In the genomic region with DNA sequence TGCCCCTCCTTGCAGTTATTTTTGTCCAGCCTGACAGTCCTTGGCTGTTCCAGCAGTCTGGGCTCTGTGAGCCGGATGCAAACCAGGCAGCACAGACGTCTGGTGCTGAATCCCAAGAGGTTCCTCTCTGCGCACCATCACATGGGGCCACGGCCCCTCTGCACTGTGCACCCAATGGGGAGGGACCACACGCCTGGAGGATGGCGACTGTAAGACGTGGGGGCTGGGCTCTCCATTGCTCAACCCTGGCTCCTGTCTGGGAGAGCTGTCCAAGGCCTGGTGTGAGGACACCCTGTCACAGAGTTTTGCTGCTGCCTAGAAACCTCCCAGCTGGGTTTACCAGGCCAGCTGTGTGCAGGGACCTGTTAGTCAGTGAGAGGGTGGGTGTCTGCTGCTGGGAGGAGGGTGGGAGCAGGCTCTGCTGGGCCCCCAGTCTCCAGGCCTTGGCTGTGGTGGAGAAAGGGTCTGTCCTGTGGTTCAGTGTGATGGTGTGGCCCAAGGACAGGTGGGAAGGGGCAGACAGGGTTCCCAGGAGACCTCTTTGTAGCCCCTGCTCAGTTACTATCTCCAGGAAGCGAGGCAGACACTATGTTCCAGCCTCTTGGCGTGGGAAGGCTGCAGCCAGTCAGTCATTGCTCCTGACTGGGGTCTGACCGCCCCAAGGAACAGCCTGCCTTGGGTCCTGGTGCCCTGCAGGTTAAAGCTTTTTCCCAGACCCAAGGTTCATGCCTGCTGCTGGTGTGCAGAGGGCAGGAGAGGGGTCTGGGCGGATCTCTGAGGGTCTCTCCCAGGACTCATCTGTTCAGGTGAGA, we compare ENCODE assay signal across 10 cellular contexts. TPM values are rescaled to one million over a fixed set of nuclear protein-coding genes. Genes with fewer than 3 reads are reported as not detected.
DNase-seq lines count a peak whose midpoint lies in the region; ATAC-seq, FAIRE-seq and TF ChIP-seq lines count a peak whose summit lies in the region.
"Had no signal": no experiment of that assay in that cellular context is flagged by ENCODE, and none has a peak within 500 bp of the region (broad histone marks: within the 10 kb centered on the region; RNA-seq: fewer than 3 reads in every experiment).

No MANE protein-coding gene starts in this region.

- no peak for TF ChIP-seq EP300 in K562 (IDR thresholded peaks at IDR 0.05; ENCODE audit: low read length)

- peaks cover 11% of the 10 kb centered on the region for H4K20me1 ChIP-seq in K562 (replicated peaks; ENCODE audit: control insufficient read depth, insufficient read depth, low read length)

- H3K27ac ChIP-seq in K562 (ENCODE audit: extremely low read depth, low read depth, low read length), result no peak overlapping the region

- no peaks in the 10 kb centered on the region for H3K36me3 ChIP-seq in K562 (ENCODE audit: control insufficient read depth, insufficient read depth, low read length)

- CTCF ChIA-PET in K562 (lab: Yijun Ruan, JAX; ENCODE audit: low intra/inter-chr PET ratio), result interaction anchor here (0.6 kb wide), 2 partner anchors 19 to 116 kb away, joined by 5 read pairs; no protein-coding TSS in a partner anchor

- POLR2A ChIA-PET in K562 (lab: Yijun Ruan, JAX), result interaction anchor here (0.6 to 1.4 kb wide), 4 partner anchors 8 to 533 kb away, joined by 3 to 5 read pairs (median 4); a partner anchor contains a TSS

- no peak overlapping the region for H3K4me3 ChIP-seq in K562

- no peaks in the 10 kb centered on the region for H3K79me2 ChIP-seq in K562 (ENCODE audit: control insufficient read depth, insufficient read depth, low read length)

- peaks cover 55 to 78% of the 10 kb centered on the region in 2 experiments for H3K27me3 ChIP-seq in K562 (ENCODE audit: control insufficient read depth in 2 of 2, insufficient read depth in 2 of 2, low read length in 2 of 2)

- TF ChIP-seq CTCF in K562 (IDR thresholded peaks at IDR 0.05 in 2 of 3, conservative IDR thresholded peaks at IDR 0.05 in 1 of 3; ENCODE audit: insufficient read depth in 2 of 3, low read depth in 1 of 3, low read length in 3 of 3), result no peak

- DNase-seq in Ammon's horn (ENCODE audit: low spot score) (peak; percentile 81), K562 (ENCODE audit: extremely low read depth in 1 of 4, low spot score in 3 of 4) (no peak), hepatic stellate cell (ENCODE audit: low spot score) (peak; percentile 95), posterior cingulate gyrus (peak in 8 of 10 donors; percentile 26 to 92 (median 55)), KG1 (lab: John Stamatoyannopoulos, UW) (no peak), ecto neural progenitor cell (ENCODE audit: low spot score) (no peak)
- DNase-seq in activated CD4-positive, alpha-beta T cell treated with anti-CD3 and anti-CD28 coated beads, Interleukin-2, amount 50 U/mL, for 48 hours, result no peak
- DNase-seq: NCI-H1436 treated with DMSO at 0.1 percent for 48 hours, T-helper 17 cell had no signal

- no peak overlapping the region for H3K4me2 ChIP-seq in K562 (ENCODE audit: insufficient read depth, low read length)

- H3K9me1 ChIP-seq in K562 (ENCODE audit: control insufficient read depth, insufficient read depth, low read length), result peaks cover 5% of the 10 kb centered on the region

- no peak for TF ChIP-seq POLR2A in K562 (conservative IDR thresholded peaks at IDR 0.05)

- no TSS peak for BruUV-seq in K562 (replicated peaks; lab: Mats Ljungman, UMichigan)

- in situ Hi-C loops in K562 (cut with MboI), result no loop called here

- H3K9ac ChIP-seq in K562 (ENCODE audit: insufficient read depth in 1 of 2, low read depth in 2 of 2, low read length in 2 of 2), result peak overlapping the region in 1 of 2 experiments; percentile 32; a peak in 1 of 4 replicates

- no peak for TF ChIP-seq RAD21 in K562 (CRISPR knock-in tag; conservative IDR thresholded peaks at IDR 0.05 in 1 of 2, IDR thresholded peaks at IDR 0.05 in 1 of 2)

- ATAC-seq in K562 (peak; percentile 40), GM19452 (IDR thresholded peaks at IDR 0.05; ENCODE audit: unreplicated experiment) (no peak)
- ATAC-seq: T-helper 17 cell had no signal

- H3K9me3 ChIP-seq in K562 (replicated peaks; ENCODE audit: control insufficient read depth, insufficient read depth, low read depth, low read length), result no peaks in the 10 kb centered on the region

- WGBS in K562 (ENCODE audit: insufficient coverage, low coverage, missing lambda C conversion rate), result 3% methylated on average over 11 of the region's 11 CpGs

- peaks cover 0 to 6% of the 10 kb centered on the region in 2 experiments; a peak in 2 of 5 replicates for H3K4me1 ChIP-seq in K562 (replicated peaks in 1 of 2; ENCODE audit: control insufficient read depth in 2 of 2, insufficient read depth in 2 of 2, low read length in 2 of 2)

- FAIRE-seq in K562 (lab: Jason Lieb, UNC), result no peak

- intact Hi-C loops in K562 (cut with micrococcal nuclease), result no loop called here
- intact Hi-C loops in posterior cingulate gyrus (cut with DNase I), result no loop called here

- H2AFZ ChIP-seq in K562 (ENCODE audit: low read depth, low read length), result no peak overlapping the region

TF ChIP-seq in K562, 482 proteins besides CTCF, POLR2A, EP300 and RAD21:
- TF ChIP-seq PHF8 (IDR thresholded peaks at IDR 0.05; ENCODE audit: borderline replicate concordance, low read length) (no peak), CEBPB (tag; IDR thresholded peaks at IDR 0.05) (peak; percentile 70), ZNF124 (CRISPR knock-in tag; IDR thresholded peaks at IDR 0.05) (0 out of 2 replicates have a peak, but pooled peaks have one; percentile 26)

RNA-seq across cellular contexts. Expression of a gene that starts 13.8 kb away (rescaled TPM):
- 0.63 and 1.4 TPM in 2 replicates for total RNA-seq in K562 (2011; cell fraction: chromatin; rRNA removed; ENCODE audit: low replicate concordance)
- total RNA-seq in K562 (2011; cell fraction: nucleolus; rRNA removed), result 0.53 and 1.0 TPM in 2 replicates
- total RNA-seq in K562 (2011; cell fraction: nucleoplasm; rRNA removed), result 0.84 and 0.88 TPM in 2 replicates
- total RNA-seq in K562 (2014; rRNA removed) (0.14 and 0.37 TPM in 2 replicates), K562 (2014; rRNA removed; fragmentation: Illumina TruSeq; extraction: Trizol) (0.32 and 0.33 TPM in 2 replicates), K562 (2015; rRNA removed; fragmentation: Illumina TruSeq; extraction: Trizol) (0.15 and 0.22 TPM in 2 replicates), K562 (2021) (0.78 and 0.89 TPM in 2 replicates)
- polyA plus RNA-seq in K562 (2011; rRNA removed) (0.25 and 0.50 TPM in 2 replicates), K562 (2014; fragmentation: Illumina TruSeq; extraction: Trizol) (0.69 and 0.70 TPM in 2 replicates), K562 (2014; fragmentation: Nextera tagmentation; extraction: Ambion mirVana) (under 1 TPM; 0.13 to 0.14 TPM), K562 (2014; rRNA removed) (0.33 and 0.71 TPM in 2 replicates)
- polyA plus RNA-seq in K562 (2011; cell fraction: cytosol; rRNA removed), result 0.38 and 0.48 TPM in 2 replicates
- 0.48 and 0.52 TPM in 2 replicates for polyA plus RNA-seq in K562 (2011; cell fraction: nucleus; rRNA removed)
- 0.56 and 0.89 TPM in 2 replicates for polyA plus RNA-seq in K562 (2012)
- 0.48 and 0.53 TPM in 2 replicates for polyA minus RNA-seq in K562 (2011; rRNA and poly(A)+ RNA removed)
- 0.29 and 0.36 TPM in 2 replicates for polyA minus RNA-seq in K562 (2011; cell fraction: cytosol; rRNA and poly(A)+ RNA removed)
- polyA minus RNA-seq in K562 (2011; cell fraction: nucleus; rRNA and poly(A)+ RNA removed), result 0.44 and 0.54 TPM in 2 replicates

RNA-seq across cellular contexts. Expression of a gene that starts 46.2 kb away (rescaled TPM):
- not detected in 2 replicates for total RNA-seq in K562 (2011; cell fraction: chromatin; rRNA removed; ENCODE audit: low replicate concordance)
- total RNA-seq in K562 (2011; cell fraction: nucleolus; rRNA removed), result 0.33 TPM in 1 of 2 replicates, not detected in the other
- total RNA-seq in K562 (2011; cell fraction: nucleoplasm; rRNA removed), result not detected in 2 replicates
- total RNA-seq in K562 (2014; rRNA removed) (not detected in 2 replicates), K562 (2014; rRNA removed; fragmentation: Illumina TruSeq; extraction: Trizol) (not detected in 2 replicates), K562 (2015; rRNA removed; fragmentation: Illumina TruSeq; extraction: Trizol) (not detected in 2 replicates), K562 (2021) (not detected in 2 replicates)
- polyA plus RNA-seq in K562 (2011; rRNA removed) (not detected in 2 replicates), K562 (2014; fragmentation: Illumina TruSeq; extraction: Trizol) (not detected in 2 replicates), K562 (2014; fragmentation: Nextera tagmentation; extraction: Ambion mirVana) (not detected), K562 (2014; rRNA removed) (not detected in 2 replicates)
- not detected in 2 replicates for polyA plus RNA-seq in K562 (2011; cell fraction: cytosol; rRNA removed)
- polyA plus RNA-seq in K562 (2011; cell fraction: nucleus; rRNA removed), result not detected in 2 replicates
- polyA plus RNA-seq in K562 (2012), result not detected in 2 replicates
- not detected in 2 replicates for polyA minus RNA-seq in K562 (2011; rRNA and poly(A)+ RNA removed)
- polyA minus RNA-seq in K562 (2011; cell fraction: cytosol; rRNA and poly(A)+ RNA removed), result not detected in 2 replicates
- polyA minus RNA-seq in K562 (2011; cell fraction: nucleus; rRNA and poly(A)+ RNA removed), result not detected in 2 replicates

RNA-seq across cellular contexts. Expression of a gene that starts 49.1 kb away (rescaled TPM):
- 568 TPM in 2 replicates for total RNA-seq in K562 (2011; cell fraction: chromatin; rRNA removed; ENCODE audit: low replicate concordance)
- total RNA-seq in K562 (2011; cell fraction: nucleolus; rRNA removed), result 333 and 358 TPM in 2 replicates
- 368 and 413 TPM in 2 replicates for total RNA-seq in K562 (2011; cell fraction: nucleoplasm; rRNA removed)
- 207 and 244 TPM in 2 replicates for total RNA-seq in K562 (2014; rRNA removed)
- 212 and 220 TPM in 2 replicates for total RNA-seq in K562 (2014; rRNA removed; fragmentation: Illumina TruSeq; extraction: Trizol)
- total RNA-seq in K562 (2015; rRNA removed; fragmentation: Illumina TruSeq; extraction: Trizol), result 169 and 175 TPM in 2 replicates
- 520 and 526 TPM in 2 replicates for total RNA-seq in K562 (2021)
- 145 and 147 TPM in 2 replicates for polyA plus RNA-seq in K562 (2011; rRNA removed)
- polyA plus RNA-seq in K562 (2011; cell fraction: cytosol; rRNA removed), result 136 and 188 TPM in 2 replicates
- 574 and 790 TPM in 2 replicates for polyA plus RNA-seq in K562 (2011; cell fraction: nucleus; rRNA removed)
- 240 and 315 TPM in 2 replicates for polyA plus RNA-seq in K562 (2012)
- polyA plus RNA-seq in K562 (2014; fragmentation: Illumina TruSeq; extraction: Trizol), result 369 and 413 TPM in 2 replicates
- polyA plus RNA-seq in K562 (2014; fragmentation: Nextera tagmentation; extraction: Ambion mirVana), result 10 to 100 TPM; 77.7 to 88.4 TPM
- polyA plus RNA-seq in K562 (2014; rRNA removed), result 264 and 303 TPM in 2 replicates
- polyA minus RNA-seq in K562 (2011; rRNA and poly(A)+ RNA removed), result 134 and 150 TPM in 2 replicates
- 197 and 243 TPM in 2 replicates for polyA minus RNA-seq in K562 (2011; cell fraction: cytosol; rRNA and poly(A)+ RNA removed)
- polyA minus RNA-seq in K562 (2011; cell fraction: nucleus; rRNA and poly(A)+ RNA removed), result 113 and 158 TPM in 2 replicates

Comparison
In these comparisons a context has a peak if more than half of its experiments do, and no peak if none do; other contexts are left out.
1. DNase-seq: peak in Ammon's horn (single experiment), hepatic stellate cell (single experiment) and posterior cingulate gyrus (8 of 10); none in K562 (0 of 4), activated CD4-positive, alpha-beta T cell treated with anti-CD3 and anti-CD28 coated beads, Interleukin-2, amount 50 U/mL, for 48 hours (0 of 2), KG1 (single experiment) and ecto neural progenitor cell (single experiment).